ENCODE assay signal across 3 cellular contexts in the genomic region with DNA sequence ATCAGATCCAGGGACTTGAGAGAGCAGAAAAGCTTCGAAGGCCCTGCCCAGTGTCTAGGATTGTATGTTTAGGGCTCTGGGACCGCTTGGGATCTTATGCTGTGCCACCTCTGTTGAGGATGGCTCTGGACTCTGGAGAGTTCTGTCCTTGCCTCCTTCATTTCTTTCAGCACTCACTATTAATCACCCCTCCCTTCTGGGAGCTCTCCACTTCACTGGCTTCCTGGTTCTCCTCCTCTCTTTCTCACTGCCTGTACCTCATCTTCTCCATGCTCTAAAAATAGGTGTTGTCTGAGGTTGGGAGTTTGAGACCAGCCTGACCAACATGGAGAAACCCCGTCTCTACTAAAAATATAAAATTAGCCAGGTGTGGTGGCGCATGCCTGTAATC.
TF ChIP-seq lines count a peak whose summit lies in the region.

No MANE protein-coding gene starts in this region.

TF ChIP-seq in SK-N-SH, 30 proteins besides CTCF, POLR2A, EP300 and RAD21:
- TF ChIP-seq FOXM1 (IDR thresholded peaks at IDR 0.05; ENCODE audit: low read depth) (no peak), TAF1 (IDR thresholded peaks at IDR 0.05; ENCODE audit: borderline replicate concordance, low read depth, low read length) (no peak), ELF1 (IDR thresholded peaks at IDR 0.05) (no peak), FOXJ3 (CRISPR knock-in tag; IDR thresholded peaks at IDR 0.05) (no peak), TEAD4 (IDR thresholded peaks at IDR 0.05; ENCODE audit: borderline replicate concordance, insufficient read depth) (no peak), MAX (IDR thresholded peaks at IDR 0.05; ENCODE audit: low read depth) (no peak), CHD2 (IDR thresholded peaks at IDR 0.05; ENCODE audit: low read length, partially characterized antibody) (no peak), MXI1 (IDR thresholded peaks at IDR 0.05; ENCODE audit: low read depth, low read length) (no peak), TCF12 (IDR thresholded peaks at IDR 0.05) (no peak)
- TF ChIP-seq, protein P1, sequence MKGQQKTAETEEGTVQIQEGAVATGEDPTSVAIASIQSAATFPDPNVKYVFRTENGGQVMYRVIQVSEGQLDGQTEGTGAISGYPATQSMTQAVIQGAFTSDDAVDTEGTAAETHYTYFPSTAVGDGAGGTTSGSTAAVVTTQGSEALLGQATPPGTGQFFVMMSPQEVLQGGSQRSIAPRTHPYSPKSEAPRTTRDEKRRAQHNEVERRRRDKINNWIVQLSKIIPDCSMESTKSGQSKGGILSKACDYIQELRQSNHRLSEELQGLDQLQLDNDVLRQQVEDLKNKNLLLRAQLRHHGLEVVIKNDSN (IDR thresholded peaks at IDR 0.05; ENCODE audit: borderline replicate concordance, low read depth): no peak
TF ChIP-seq in SK-N-SH: peak in this region for 0.

TF ChIP-seq in SK-N-SH treated with all-trans-retinoic acid at 6 μM for 48 hours, 23 proteins besides CTCF, POLR2A, EP300 and RAD21 (continues in another document):
- TF ChIP-seq BACH2 (CRISPR knock-in tag; IDR thresholded peaks at IDR 0.05; ENCODE audit: borderline replicate concordance) (no peak), TCF4 (CRISPR knock-in tag; IDR thresholded peaks at IDR 0.05; ENCODE audit: borderline replicate concordance) (no peak), ISL1 (CRISPR knock-in tag; IDR thresholded peaks at IDR 0.05) (no peak), GLIS3 (CRISPR knock-in tag; IDR thresholded peaks at IDR 0.05) (no peak), RARB (CRISPR knock-in tag; IDR thresholded peaks at IDR 0.05) (no peak), ZC3H10 (CRISPR knock-in tag; IDR thresholded peaks at IDR 0.05) (no peak), PPARA (CRISPR knock-in tag; IDR thresholded peaks at IDR 0.05; ENCODE audit: borderline replicate concordance) (no peak), ZNF8 (CRISPR knock-in tag; IDR thresholded peaks at IDR 0.05) (no peak), ARNTL (CRISPR knock-in tag; IDR thresholded peaks at IDR 0.05; ENCODE audit: borderline replicate concordance, low read depth) (no peak), TSHZ2 (CRISPR knock-in tag; IDR thresholded peaks at IDR 0.05) (no peak)
- TF ChIP-seq, protein P2, sequence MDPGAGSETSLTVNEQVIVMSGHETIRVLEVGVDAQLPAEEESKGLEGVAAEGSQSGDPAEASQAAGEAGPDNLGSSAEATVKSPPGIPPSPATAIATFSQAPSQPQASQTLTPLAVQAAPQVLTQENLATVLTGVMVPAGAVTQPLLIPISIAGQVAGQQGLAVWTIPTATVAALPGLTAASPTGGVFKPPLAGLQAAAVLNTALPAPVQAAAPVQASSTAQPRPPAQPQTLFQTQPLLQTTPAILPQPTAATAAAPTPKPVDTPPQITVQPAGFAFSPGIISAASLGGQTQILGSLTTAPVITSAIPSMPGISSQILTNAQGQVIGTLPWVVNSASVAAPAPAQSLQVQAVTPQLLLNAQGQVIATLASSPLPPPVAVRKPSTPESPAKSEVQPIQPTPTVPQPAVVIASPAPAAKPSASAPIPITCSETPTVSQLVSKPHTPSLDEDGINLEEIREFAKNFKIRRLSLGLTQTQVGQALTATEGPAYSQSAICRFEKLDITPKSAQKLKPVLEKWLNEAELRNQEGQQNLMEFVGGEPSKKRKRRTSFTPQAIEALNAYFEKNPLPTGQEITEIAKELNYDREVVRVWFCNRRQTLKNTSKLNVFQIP (CRISPR knock-in tag; IDR thresholded peaks at IDR 0.05; ENCODE audit: borderline replicate concordance, low read depth): no peak
- TF ChIP-seq, protein P3, sequence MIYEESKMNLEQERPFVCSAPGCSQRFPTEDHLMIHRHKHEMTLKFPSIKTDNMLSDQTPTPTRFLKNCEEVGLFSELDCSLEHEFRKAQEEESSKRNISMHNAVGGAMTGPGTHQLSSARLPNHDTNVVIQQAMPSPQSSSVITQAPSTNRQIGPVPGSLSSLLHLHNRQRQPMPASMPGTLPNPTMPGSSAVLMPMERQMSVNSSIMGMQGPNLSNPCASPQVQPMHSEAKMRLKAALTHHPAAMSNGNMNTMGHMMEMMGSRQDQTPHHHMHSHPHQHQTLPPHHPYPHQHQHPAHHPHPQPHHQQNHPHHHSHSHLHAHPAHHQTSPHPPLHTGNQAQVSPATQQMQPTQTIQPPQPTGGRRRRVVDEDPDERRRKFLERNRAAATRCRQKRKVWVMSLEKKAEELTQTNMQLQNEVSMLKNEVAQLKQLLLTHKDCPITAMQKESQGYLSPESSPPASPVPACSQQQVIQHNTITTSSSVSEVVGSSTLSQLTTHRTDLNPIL (CRISPR knock-in tag; IDR thresholded peaks at IDR 0.05; ENCODE audit: low read depth): no peak
- TF ChIP-seq, protein P4, sequence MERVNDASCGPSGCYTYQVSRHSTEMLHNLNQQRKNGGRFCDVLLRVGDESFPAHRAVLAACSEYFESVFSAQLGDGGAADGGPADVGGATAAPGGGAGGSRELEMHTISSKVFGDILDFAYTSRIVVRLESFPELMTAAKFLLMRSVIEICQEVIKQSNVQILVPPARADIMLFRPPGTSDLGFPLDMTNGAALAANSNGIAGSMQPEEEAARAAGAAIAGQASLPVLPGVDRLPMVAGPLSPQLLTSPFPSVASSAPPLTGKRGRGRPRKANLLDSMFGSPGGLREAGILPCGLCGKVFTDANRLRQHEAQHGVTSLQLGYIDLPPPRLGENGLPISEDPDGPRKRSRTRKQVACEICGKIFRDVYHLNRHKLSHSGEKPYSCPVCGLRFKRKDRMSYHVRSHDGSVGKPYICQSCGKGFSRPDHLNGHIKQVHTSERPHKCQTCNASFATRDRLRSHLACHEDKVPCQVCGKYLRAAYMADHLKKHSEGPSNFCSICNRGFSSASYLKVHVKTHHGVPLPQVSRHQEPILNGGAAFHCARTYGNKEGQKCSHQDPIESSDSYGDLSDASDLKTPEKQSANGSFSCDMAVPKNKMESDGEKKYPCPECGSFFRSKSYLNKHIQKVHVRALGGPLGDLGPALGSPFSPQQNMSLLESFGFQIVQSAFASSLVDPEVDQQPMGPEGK (CRISPR knock-in tag; IDR thresholded peaks at IDR 0.05; ENCODE audit: borderline replicate concordance): no peak

TF ChIP-seq in WTC11, 78 proteins besides CTCF, POLR2A, EP300 and RAD21:
- TF ChIP-seq FOXJ3 (CRISPR knock-in tag; IDR thresholded peaks at IDR 0.05; ENCODE audit: borderline replicate concordance): no peak
- TF ChIP-seq, protein P5, sequence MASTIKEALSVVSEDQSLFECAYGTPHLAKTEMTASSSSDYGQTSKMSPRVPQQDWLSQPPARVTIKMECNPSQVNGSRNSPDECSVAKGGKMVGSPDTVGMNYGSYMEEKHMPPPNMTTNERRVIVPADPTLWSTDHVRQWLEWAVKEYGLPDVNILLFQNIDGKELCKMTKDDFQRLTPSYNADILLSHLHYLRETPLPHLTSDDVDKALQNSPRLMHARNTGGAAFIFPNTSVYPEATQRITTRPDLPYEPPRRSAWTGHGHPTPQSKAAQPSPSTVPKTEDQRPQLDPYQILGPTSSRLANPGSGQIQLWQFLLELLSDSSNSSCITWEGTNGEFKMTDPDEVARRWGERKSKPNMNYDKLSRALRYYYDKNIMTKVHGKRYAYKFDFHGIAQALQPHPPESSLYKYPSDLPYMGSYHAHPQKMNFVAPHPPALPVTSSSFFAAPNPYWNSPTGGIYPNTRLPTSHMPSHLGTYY (CRISPR knock-in tag; IDR thresholded peaks at IDR 0.05): no peak
- TF ChIP-seq, protein P6, sequence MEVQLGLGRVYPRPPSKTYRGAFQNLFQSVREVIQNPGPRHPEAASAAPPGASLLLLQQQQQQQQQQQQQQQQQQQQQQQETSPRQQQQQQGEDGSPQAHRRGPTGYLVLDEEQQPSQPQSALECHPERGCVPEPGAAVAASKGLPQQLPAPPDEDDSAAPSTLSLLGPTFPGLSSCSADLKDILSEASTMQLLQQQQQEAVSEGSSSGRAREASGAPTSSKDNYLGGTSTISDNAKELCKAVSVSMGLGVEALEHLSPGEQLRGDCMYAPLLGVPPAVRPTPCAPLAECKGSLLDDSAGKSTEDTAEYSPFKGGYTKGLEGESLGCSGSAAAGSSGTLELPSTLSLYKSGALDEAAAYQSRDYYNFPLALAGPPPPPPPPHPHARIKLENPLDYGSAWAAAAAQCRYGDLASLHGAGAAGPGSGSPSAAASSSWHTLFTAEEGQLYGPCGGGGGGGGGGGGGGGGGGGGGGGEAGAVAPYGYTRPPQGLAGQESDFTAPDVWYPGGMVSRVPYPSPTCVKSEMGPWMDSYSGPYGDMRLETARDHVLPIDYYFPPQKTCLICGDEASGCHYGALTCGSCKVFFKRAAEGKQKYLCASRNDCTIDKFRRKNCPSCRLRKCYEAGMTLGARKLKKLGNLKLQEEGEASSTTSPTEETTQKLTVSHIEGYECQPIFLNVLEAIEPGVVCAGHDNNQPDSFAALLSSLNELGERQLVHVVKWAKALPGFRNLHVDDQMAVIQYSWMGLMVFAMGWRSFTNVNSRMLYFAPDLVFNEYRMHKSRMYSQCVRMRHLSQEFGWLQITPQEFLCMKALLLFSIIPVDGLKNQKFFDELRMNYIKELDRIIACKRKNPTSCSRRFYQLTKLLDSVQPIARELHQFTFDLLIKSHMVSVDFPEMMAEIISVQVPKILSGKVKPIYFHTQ (CRISPR knock-in tag; IDR thresholded peaks at IDR 0.05): no peak
TF ChIP-seq in WTC11: peak in this region for 0.
